Comparison of ENCODE assay signal across 2 cellular contexts in the genomic region with DNA sequence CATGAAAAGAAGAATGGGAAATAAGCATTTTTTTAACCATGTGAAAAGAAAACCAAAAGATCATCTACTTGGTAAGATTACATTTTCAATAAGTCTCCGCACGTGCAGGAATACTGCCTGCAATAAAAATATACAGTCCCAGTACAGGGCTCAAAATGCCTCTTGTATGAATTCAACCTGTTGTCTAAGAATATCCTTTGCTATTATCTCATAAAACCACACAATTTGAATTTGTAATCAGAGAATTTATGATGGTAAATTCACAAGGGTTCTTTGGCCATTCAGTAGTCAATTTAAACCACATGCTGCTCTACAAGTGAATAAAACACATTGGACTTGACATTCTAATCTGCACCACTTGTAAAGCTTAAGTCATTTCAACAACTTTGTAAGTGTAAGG.
TF ChIP-seq lines count a peak whose summit lies in the region.

No MANE protein-coding gene starts in this region.

TF ChIP-seq in GM12878, 131 proteins besides CTCF, POLR2A, EP300 and RAD21:
- no peak for TF ChIP-seq SMAD1 (IDR thresholded peaks at IDR 0.05; ENCODE audit: low read depth, partially characterized antibody)
- TF ChIP-seq, protein P1, sequence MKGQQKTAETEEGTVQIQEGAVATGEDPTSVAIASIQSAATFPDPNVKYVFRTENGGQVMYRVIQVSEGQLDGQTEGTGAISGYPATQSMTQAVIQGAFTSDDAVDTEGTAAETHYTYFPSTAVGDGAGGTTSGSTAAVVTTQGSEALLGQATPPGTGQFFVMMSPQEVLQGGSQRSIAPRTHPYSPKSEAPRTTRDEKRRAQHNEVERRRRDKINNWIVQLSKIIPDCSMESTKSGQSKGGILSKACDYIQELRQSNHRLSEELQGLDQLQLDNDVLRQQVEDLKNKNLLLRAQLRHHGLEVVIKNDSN (IDR thresholded peaks at IDR 0.05; ENCODE audit: borderline replicate concordance, extremely low read length, insufficient read depth, low read depth, low read length), result no peak
- TF ChIP-seq ZNF24 (IDR thresholded peaks at IDR 0.05), result no peak
- TF ChIP-seq KAT2A (conservative IDR thresholded peaks at IDR 0.05; ENCODE audit: control insufficient read depth, low read depth, low read length), result no peak
- no peak for TF ChIP-seq SRF (IDR thresholded peaks at IDR 0.05; ENCODE audit: low read depth in 2 of 2, low read length in 2 of 2)
- TF ChIP-seq, protein P2, sequence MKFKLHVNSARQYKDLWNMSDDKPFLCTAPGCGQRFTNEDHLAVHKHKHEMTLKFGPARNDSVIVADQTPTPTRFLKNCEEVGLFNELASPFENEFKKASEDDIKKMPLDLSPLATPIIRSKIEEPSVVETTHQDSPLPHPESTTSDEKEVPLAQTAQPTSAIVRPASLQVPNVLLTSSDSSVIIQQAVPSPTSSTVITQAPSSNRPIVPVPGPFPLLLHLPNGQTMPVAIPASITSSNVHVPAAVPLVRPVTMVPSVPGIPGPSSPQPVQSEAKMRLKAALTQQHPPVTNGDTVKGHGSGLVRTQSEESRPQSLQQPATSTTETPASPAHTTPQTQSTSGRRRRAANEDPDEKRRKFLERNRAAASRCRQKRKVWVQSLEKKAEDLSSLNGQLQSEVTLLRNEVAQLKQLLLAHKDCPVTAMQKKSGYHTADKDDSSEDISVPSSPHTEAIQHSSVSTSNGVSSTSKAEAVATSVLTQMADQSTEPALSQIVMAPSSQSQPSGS (IDR thresholded peaks at IDR 0.05; ENCODE audit: low read length), result 0 out of 2 replicates have a peak, but pooled peaks have one; percentile 41
- TF ChIP-seq, protein P3, sequence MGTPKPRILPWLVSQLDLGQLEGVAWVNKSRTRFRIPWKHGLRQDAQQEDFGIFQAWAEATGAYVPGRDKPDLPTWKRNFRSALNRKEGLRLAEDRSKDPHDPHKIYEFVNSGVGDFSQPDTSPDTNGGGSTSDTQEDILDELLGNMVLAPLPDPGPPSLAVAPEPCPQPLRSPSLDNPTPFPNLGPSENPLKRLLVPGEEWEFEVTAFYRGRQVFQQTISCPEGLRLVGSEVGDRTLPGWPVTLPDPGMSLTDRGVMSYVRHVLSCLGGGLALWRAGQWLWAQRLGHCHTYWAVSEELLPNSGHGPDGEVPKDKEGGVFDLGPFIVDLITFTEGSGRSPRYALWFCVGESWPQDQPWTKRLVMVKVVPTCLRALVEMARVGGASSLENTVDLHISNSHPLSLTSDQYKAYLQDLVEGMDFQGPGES (IDR thresholded peaks at IDR 0.05), result no peak
- TF ChIP-seq RCOR1 (conservative IDR thresholded peaks at IDR 0.05; ENCODE audit: low read depth, low read length), result no peak
- TF ChIP-seq RUNX3 (IDR thresholded peaks at IDR 0.05; ENCODE audit: low read length), result peak; percentile 69; the same call in 1 of the 2 replicates
- TF ChIP-seq, protein P4, sequence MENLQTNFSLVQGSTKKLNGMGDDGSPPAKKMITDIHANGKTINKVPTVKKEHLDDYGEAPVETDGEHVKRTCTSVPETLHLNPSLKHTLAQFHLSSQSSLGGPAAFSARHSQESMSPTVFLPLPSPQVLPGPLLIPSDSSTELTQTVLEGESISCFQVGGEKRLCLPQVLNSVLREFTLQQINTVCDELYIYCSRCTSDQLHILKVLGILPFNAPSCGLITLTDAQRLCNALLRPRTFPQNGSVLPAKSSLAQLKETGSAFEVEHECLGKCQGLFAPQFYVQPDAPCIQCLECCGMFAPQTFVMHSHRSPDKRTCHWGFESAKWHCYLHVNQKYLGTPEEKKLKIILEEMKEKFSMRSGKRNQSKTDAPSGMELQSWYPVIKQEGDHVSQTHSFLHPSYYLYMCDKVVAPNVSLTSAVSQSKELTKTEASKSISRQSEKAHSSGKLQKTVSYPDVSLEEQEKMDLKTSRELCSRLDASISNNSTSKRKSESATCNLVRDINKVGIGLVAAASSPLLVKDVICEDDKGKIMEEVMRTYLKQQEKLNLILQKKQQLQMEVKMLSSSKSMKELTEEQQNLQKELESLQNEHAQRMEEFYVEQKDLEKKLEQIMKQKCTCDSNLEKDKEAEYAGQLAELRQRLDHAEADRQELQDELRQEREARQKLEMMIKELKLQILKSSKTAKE (IDR thresholded peaks at IDR 0.05; ENCODE audit: low read depth, poor library complexity, severe bottlenecking), result no peak
- peak; percentile 77 to 85 for TF ChIP-seq BHLHE40 (IDR thresholded peaks at IDR 0.05; ENCODE audit: borderline replicate concordance in 1 of 2, low read depth in 2 of 2, low read length in 1 of 2)

TF ChIP-seq in SK-N-SH, 30 proteins besides CTCF, POLR2A, EP300 and RAD21:
- TF ChIP-seq, protein P3 (IDR thresholded peaks at IDR 0.05; ENCODE audit: low read depth, low read length), result no peak
TF ChIP-seq in SK-N-SH: peak in this region for 0.
